In the genomic region with DNA sequence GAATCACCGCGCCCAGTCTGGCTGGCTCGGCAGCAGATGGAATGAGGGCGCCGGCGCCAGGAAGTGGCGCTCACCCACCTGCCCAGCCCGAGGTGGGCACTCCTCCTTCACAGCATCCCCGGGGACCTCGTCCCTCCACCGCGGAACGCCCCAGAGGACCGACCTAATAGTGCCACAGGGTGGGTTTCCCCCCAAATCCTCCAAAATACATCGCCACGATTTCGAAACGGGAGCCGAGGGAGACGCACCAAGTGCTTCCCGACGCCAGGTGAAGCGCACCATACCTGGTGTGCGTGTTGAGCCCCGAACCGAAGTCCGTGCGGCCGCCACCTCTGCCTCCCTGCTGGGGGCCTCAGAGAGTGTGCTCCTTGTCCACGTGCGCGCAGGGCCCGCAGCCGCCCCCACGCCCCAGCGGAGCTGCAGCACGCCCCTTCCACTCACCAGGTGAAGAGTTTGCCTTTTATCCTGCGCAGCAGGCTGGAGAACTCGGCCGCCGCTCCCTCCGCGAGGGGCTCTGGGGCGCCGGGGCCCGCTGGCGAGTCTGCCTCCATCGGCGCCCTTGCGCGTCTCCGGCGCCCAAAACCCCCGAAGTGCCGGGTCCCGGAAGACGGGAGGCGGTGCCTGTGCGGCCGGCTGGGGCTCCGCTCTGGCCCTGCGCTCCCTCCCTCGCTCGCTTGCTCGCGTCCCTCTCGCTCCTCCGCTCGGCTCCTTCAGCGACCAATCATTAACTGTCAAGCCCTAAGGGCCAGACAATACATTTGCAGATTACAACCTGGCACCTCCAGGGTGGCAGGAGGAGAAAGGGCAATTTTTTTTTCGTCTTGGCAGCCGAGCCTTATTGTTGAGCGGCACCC, we compare ENCODE assay signal across 8 cellular contexts. TPM values are rescaled to one million over a fixed set of nuclear protein-coding genes. Genes with fewer than 3 reads are reported as not detected.
A peak's percentile ranks its signal among the peaks of the same experiment; 100 is the strongest.
DNase-seq lines count a peak whose midpoint lies in the region; ATAC-seq and TF ChIP-seq lines count a peak whose summit lies in the region.

A gene with protein sequence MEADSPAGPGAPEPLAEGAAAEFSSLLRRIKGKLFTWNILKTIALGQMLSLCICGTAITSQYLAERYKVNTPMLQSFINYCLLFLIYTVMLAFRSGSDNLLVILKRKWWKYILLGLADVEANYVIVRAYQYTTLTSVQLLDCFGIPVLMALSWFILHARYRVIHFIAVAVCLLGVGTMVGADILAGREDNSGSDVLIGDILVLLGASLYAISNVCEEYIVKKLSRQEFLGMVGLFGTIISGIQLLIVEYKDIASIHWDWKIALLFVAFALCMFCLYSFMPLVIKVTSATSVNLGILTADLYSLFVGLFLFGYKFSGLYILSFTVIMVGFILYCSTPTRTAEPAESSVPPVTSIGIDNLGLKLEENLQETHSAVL (minus strand): TSS at position 571 of the 854 bp plus-strand sequence. CDS start 20 bp downstream, at position 551.

- H3K27ac ChIP-seq in lower lobe of right lung = peak within 1 kb of the TSS; percentile 70

- intact Hi-C loops in lower lobe of right lung (cut with DNase I) = no loop called here

- DNase-seq in AG10803 (ENCODE audit: low read depth) = peak; percentile 40
- peak; percentile 79 for DNase-seq in NCI-H446 treated with DMSO at 0.1 percent for 48 hours (lab: John Stamatoyannopoulos, UW)
- DNase-seq in activated CD4-positive, alpha-beta T cell treated with anti-CD3 and anti-CD28 coated beads for 24 hours (ENCODE audit: low read depth in 2 of 2) = peak; percentile 46 to 56
- peak in 1 of 2 donors; percentile 84 for DNase-seq in dermis microvascular lymphatic vessel endothelial cell (ENCODE audit: low read depth in 2 of 2)
- DNase-seq in lower lobe of right lung = peak; percentile 75
- DNase-seq in stimulated activated CD4-positive, alpha-beta T cell treated with anti-CD3 and anti-CD28 coated beads, TNF-alpha, amount 100 ng/mL, for 24 hours (ENCODE audit: low read depth in 3 of 3) = peak; percentile 45 to 75 (median 49)

- H3K4me1 ChIP-seq in lower lobe of right lung = peaks cover 22% of the 10 kb centered on the region

- no peaks in the 10 kb centered on the region for H3K36me3 ChIP-seq in lower lobe of right lung

- no peaks in the 10 kb centered on the region for H3K27me3 ChIP-seq in lower lobe of right lung (ENCODE audit: low read depth)

- H3K4me3 ChIP-seq in AG10803 (ENCODE audit: low read length) = peak within 1 kb of the TSS; percentile 79
- H3K4me3 ChIP-seq in lower lobe of right lung = peak within 1 kb of the TSS; percentile 81

- H3K9me3 ChIP-seq in lower lobe of right lung = no peaks in the 10 kb centered on the region

- ATAC-seq in GM19023 (IDR thresholded peaks at IDR 0.05; ENCODE audit: unreplicated experiment) = peak; percentile 90
- ATAC-seq in HG03159 (IDR thresholded peaks at IDR 0.05; ENCODE audit: unreplicated experiment) = peak; percentile 90
- ATAC-seq in lower lobe of right lung = peak; percentile 94 to 95

- no peak for TF ChIP-seq CTCF in AG10803 (conservative IDR thresholded peaks at IDR 0.05; ENCODE audit: low read length)
- no peak for TF ChIP-seq CTCF in lower lobe of right lung (IDR thresholded peaks at IDR 0.05)

RNA-seq across cellular contexts. Expression of the gene that starts here (rescaled TPM):
- 43.9 and 90.5 TPM in 2 replicates for total RNA-seq in dermis microvascular lymphatic vessel endothelial cell
- 3.9 TPM for total RNA-seq in lower lobe of right lung
